ENCODE assay signal across 26 cellular contexts in the genomic region with DNA sequence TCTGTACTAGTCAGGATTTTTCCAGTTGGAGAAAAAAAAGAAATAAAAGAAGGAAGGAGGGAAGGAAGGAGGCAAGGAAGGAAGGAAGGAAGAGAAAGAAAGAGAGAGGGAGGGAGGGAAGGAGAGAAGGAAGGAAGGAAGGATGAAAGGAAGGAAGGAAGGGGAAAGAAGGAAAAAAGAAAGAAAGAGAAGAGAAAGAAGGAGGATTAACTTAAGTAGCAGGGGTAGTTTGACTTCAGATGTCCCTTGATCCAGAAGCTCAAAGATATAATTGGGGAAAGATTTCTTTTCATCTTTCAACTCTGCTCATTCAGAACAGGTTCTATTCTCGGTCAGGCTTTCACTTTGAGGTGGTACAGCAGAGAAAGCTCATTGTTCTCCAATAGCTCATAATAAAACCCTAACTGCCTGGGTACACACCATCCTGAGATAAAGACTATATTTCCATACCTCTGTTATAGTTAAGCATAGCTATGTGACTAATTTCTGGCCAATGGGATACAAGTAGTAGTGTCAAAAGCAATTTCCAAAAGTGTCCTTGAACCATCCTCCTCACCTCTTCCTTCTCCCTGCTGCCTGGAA. TPM values are rescaled to one million over a fixed set of nuclear protein-coding genes. Genes with fewer than 3 reads are reported as not detected.
DNase-seq lines count a peak whose midpoint lies in the region; ATAC-seq and FAIRE-seq lines count a peak whose summit lies in the region.
"Had no signal": no experiment of that assay in that cellular context is flagged by ENCODE, and none has a peak within 500 bp of the region (broad histone marks: within the 10 kb centered on the region; RNA-seq: fewer than 3 reads in every experiment).

No MANE protein-coding gene starts in this region.

- H3K4me1 Mint-ChIP-seq in activated T-cell treated with anti-CD3 and anti-CD28 coated beads, Interleukin-2, amount 50 U/mL, for 4 hours (ENCODE audit: low read depth): peaks cover 44% of the 10 kb centered on the region
- peaks cover 45% of the 10 kb centered on the region for H3K4me1 Mint-ChIP-seq in activated T-cell treated with anti-CD3 and anti-CD28 coated beads, Interleukin-2, amount 50 U/mL, for 24 hours (ENCODE audit: low read depth)
- peaks cover 58% of the 10 kb centered on the region for H3K4me1 Mint-ChIP-seq in activated CD8-positive, alpha-beta T cell treated with anti-CD3 and anti-CD28 coated beads, Interleukin-2, amount 10 ng/mL, durations not matched to agents 7 days and 5 days (ENCODE audit: low read depth)
- H3K4me1 Mint-ChIP-seq in naive thymus-derived CD8-positive, alpha-beta T cell: peaks cover 25 to 46% (median 41%) of the 10 kb centered on the region in 4 donors

- CTCF ChIA-PET in activated CD8-positive, alpha-beta T cell treated with anti-CD3 and anti-CD28 coated beads, Interleukin-2, amount 10 ng/mL, durations not matched to agents 7 days and 5 days (lab: Charles Lee): interaction anchor here (0.8 to 1.0 kb wide), 3 partner anchors 12 to 190 kb away, joined by 3 read pairs; no protein-coding TSS in a partner anchor

- ATAC-seq in activated T-cell treated with anti-CD3 and anti-CD28 coated beads, Interleukin-2, amount 50 U/mL, for 4 hours: peak; percentile 30 to 35
- peak; percentile 72 for ATAC-seq in GM18868 (IDR thresholded peaks at IDR 0.05; ENCODE audit: unreplicated experiment)
- peak; percentile 18 for ATAC-seq in activated CD8-positive, alpha-beta T cell treated with anti-CD3 and anti-CD28 coated beads, Interleukin-2, amount 10 ng/mL, durations not matched to agents 7 days and 5 days
- ATAC-seq in naive thymus-derived CD8-positive, alpha-beta T cell: no peak
- ATAC-seq: foreskin keratinocyte, heart right ventricle, right cardiac atrium had no signal

- H3K27me3 Mint-ChIP-seq in activated T-cell treated with anti-CD3 and anti-CD28 coated beads, Interleukin-2, amount 50 U/mL, for 4 hours (ENCODE audit: low read depth): no peaks in the 10 kb centered on the region
- no peaks in the 10 kb centered on the region for H3K27me3 Mint-ChIP-seq in activated T-cell treated with anti-CD3 and anti-CD28 coated beads, Interleukin-2, amount 50 U/mL, for 24 hours
- H3K27me3 Mint-ChIP-seq in activated CD8-positive, alpha-beta T cell treated with anti-CD3 and anti-CD28 coated beads, Interleukin-2, amount 10 ng/mL, durations not matched to agents 7 days and 5 days (ENCODE audit: low read depth): no peaks in the 10 kb centered on the region
- H3K27me3 Mint-ChIP-seq in naive thymus-derived CD8-positive, alpha-beta T cell: no peaks in the 10 kb centered on the region

- POLR2A ChIA-PET in activated CD8-positive, alpha-beta T cell treated with anti-CD3 and anti-CD28 coated beads, Interleukin-2, amount 10 ng/mL, durations not matched to agents 7 days and 5 days (lab: Charles Lee): interaction anchor here (0.7 to 2.9 kb wide), 2 partner anchors 24 to 666 kb away, joined by 3 to 15 read pairs; a partner anchor contains a TSS
- POLR2A ChIA-PET in naive thymus-derived CD8-positive, alpha-beta T cell (lab: Charles Lee): interaction anchor here (1.2 kb wide), 1 partner anchor 24 kb away, joined by 5 read pairs; a partner anchor contains a TSS

- no peak overlapping the region for H3K4me3 Mint-ChIP-seq in activated T-cell treated with anti-CD3 and anti-CD28 coated beads, Interleukin-2, amount 50 U/mL, for 4 hours
- H3K4me3 Mint-ChIP-seq in activated T-cell treated with anti-CD3 and anti-CD28 coated beads, Interleukin-2, amount 50 U/mL, for 24 hours: no peak overlapping the region
- H3K4me3 Mint-ChIP-seq in activated CD8-positive, alpha-beta T cell treated with anti-CD3 and anti-CD28 coated beads, Interleukin-2, amount 10 ng/mL, durations not matched to agents 7 days and 5 days: peak overlapping the region; percentile 51
- H3K4me3 Mint-ChIP-seq in naive thymus-derived CD8-positive, alpha-beta T cell: peak overlapping the region in 2 of 10 donors; percentile 12 to 51
- H3K4me3 Mint-ChIP-seq: B cell had no signal

- no peak overlapping the region for H3K27ac Mint-ChIP-seq in activated T-cell treated with anti-CD3 and anti-CD28 coated beads, Interleukin-2, amount 50 U/mL, for 24 hours
- H3K27ac Mint-ChIP-seq in activated CD8-positive, alpha-beta T cell treated with anti-CD3 and anti-CD28 coated beads, Interleukin-2, amount 10 ng/mL, durations not matched to agents 7 days and 5 days: peak overlapping the region; percentile 83
- peak overlapping the region in 6 of 10 donors; percentile 22 to 71 (median 58) for H3K27ac Mint-ChIP-seq in naive thymus-derived CD8-positive, alpha-beta T cell
- H3K27ac Mint-ChIP-seq: B cell had no signal

- peaks cover 7% of the 10 kb centered on the region for H3K9me3 Mint-ChIP-seq in activated T-cell treated with anti-CD3 and anti-CD28 coated beads, Interleukin-2, amount 50 U/mL, for 4 hours
- H3K9me3 Mint-ChIP-seq in activated T-cell treated with anti-CD3 and anti-CD28 coated beads, Interleukin-2, amount 50 U/mL, for 24 hours: peaks cover 3% of the 10 kb centered on the region
- peaks cover 3% of the 10 kb centered on the region for H3K9me3 Mint-ChIP-seq in activated CD8-positive, alpha-beta T cell treated with anti-CD3 and anti-CD28 coated beads, Interleukin-2, amount 10 ng/mL, durations not matched to agents 7 days and 5 days (ENCODE audit: insufficient read depth)
- H3K9me3 Mint-ChIP-seq in naive thymus-derived CD8-positive, alpha-beta T cell: peaks cover 0 to 5% (median 0%) of the 10 kb centered on the region in 9 donors

- FAIRE-seq in frontal cortex (lab: Jason Lieb, UNC): no peak
- FAIRE-seq: GM12891, keratinocyte, RCC 7860 had no signal

- no peaks in the 10 kb centered on the region for H3K36me3 Mint-ChIP-seq in activated T-cell treated with anti-CD3 and anti-CD28 coated beads, Interleukin-2, amount 50 U/mL, for 4 hours (ENCODE audit: insufficient read depth)
- no peaks in the 10 kb centered on the region for H3K36me3 Mint-ChIP-seq in activated T-cell treated with anti-CD3 and anti-CD28 coated beads, Interleukin-2, amount 50 U/mL, for 24 hours (ENCODE audit: low read depth)
- H3K36me3 Mint-ChIP-seq in activated CD8-positive, alpha-beta T cell treated with anti-CD3 and anti-CD28 coated beads, Interleukin-2, amount 10 ng/mL, durations not matched to agents 7 days and 5 days (ENCODE audit: low read depth): peaks cover 11% of the 10 kb centered on the region
- H3K36me3 Mint-ChIP-seq in naive thymus-derived CD8-positive, alpha-beta T cell: no peaks in the 10 kb centered on the region

- no peak for DNase-seq in activated T-cell treated with anti-CD3 and anti-CD28 coated beads, Interleukin-2, amount 50 U/mL, for 4 hours
- no peak for DNase-seq in activated T-cell treated with anti-CD3 and anti-CD28 coated beads, Interleukin-2, amount 50 U/mL, for 24 hours
- DNase-seq in activated CD8-positive, alpha-beta T cell treated with anti-CD3 and anti-CD28 coated beads, Interleukin-2, amount 10 ng/mL, durations not matched to agents 7 days and 5 days: no peak
- DNase-seq in naive thymus-derived CD8-positive, alpha-beta T cell: no peak
- DNase-seq in frontal cortex (ENCODE audit: low spot score in 2 of 2) (no peak), NCI-H2029 (lab: John Stamatoyannopoulos, UW) (no peak)
- DNase-seq: ACHN, activated gamma-delta T cell, anterior cingulate cortex, esophagus squamous epithelium, foreskin keratinocyte, H7, heart right ventricle, NCI-H1436, NCI-H2107, NCI-H446, NCI-H774, right cardiac atrium, SHP77 treated with DMSO at 0.1 percent for 48 hours, thyroid gland, WERI-Rb-1 had no signal

RNA-seq across cellular contexts. Expression of a gene that starts 23.5 kb away (rescaled TPM):
- total RNA-seq in activated T-cell treated with anti-CD3 and anti-CD28 coated beads, Interleukin-2, amount 50 U/mL, for 4 hours: 100 to 1,000 TPM in 2 of 3 donors, 10 to 100 TPM in 1; 97.2 to 113 (median 104) TPM
- total RNA-seq in activated CD8-positive, alpha-beta T cell treated with anti-CD3 and anti-CD28 coated beads, Interleukin-2, amount 10 ng/mL, durations not matched to agents 7 days and 5 days: 100 to 1,000 TPM; 137 to 140 TPM
- 100 to 1,000 TPM; 103 to 108 TPM for total RNA-seq in naive thymus-derived CD8-positive, alpha-beta T cell
- polyA plus RNA-seq in naive thymus-derived CD8-positive, alpha-beta T cell: 100 to 1,000 TPM in 1 of 3 donors, 10 to 100 TPM in 2; 85.1 to 107 (median 97.4) TPM
- 190 TPM for total RNA-seq in frontal cortex

Comparison
In these comparisons a context has a peak if more than half of its experiments do, and no peak if none do; other contexts are left out.
1. ATAC-seq: peak in activated T-cell treated with anti-CD3 and anti-CD28 coated beads, Interleukin-2, amount 50 U/mL, for 4 hours (2 of 2), GM18868 (single experiment) and activated CD8-positive, alpha-beta T cell treated with anti-CD3 and anti-CD28 coated beads, Interleukin-2, amount 10 ng/mL, durations not matched to agents 7 days and 5 days (single experiment); none in naive thymus-derived CD8-positive, alpha-beta T cell (0 of 2).